ENCODE assay signal across 23 cellular contexts in the genomic region with DNA sequence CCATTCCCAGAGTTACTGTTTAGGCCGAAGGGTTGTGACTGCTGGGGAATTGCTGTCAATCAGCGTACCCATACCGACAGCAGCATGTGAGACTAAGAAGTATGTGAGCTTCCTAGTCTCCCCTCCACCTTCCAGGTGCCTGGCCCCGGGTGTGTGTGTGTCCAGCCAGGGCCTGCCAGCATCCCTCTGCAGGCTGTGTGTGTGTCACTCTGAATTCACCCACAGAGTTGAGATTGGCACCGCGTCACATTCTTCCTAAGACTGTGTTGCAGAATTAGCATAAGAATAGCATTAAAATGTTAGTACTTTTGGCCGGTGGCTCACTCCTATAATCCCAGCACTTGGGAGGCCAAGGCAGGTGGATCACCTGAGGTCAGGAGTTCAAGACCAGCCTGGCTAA.
"Had no signal": no experiment of that assay in that cellular context is flagged by ENCODE, and none has a peak within 500 bp of the region (broad histone marks: within the 10 kb centered on the region; RNA-seq: fewer than 3 reads in every experiment).

No MANE protein-coding gene starts in this region.

- H3K27me3 Mint-ChIP-seq: dendritic cell treated with granulocyte-macrophage colony-stimulating factor and Interleukin-4, amounts not matched to agents 40 ng/mL and 50 ng/mL, for 4 days; progenitor cell of endocrine pancreas; stimulated activated naive B cell treated with anti-CD40 and anti-IgM and Interleukin-4, amounts not matched to agents 10 μg/mL and 1 μg/mL and 100 μg/mL, for 72 hours; stimulated activated naive CD8-positive, alpha-beta T cell treated with anti-CD3 and anti-CD28 coated beads, Interleukin-15, Interleukin-2, amounts not matched to agents 100 ng/mL and 50 ng/mL, for 24 hours had no signal

- DNase-seq: colonic mucosa; effector CD8-positive, alpha-beta T cell; foreskin keratinocyte; hypothalamus; immature natural killer cell; islet precursor cell; left ventricle myocardium superior; lower lobe of right lung; natural killer cell; pancreas; right lobe of liver; small intestine; stimulated activated CD4-positive, alpha-beta T cell treated with anti-CD3 and anti-CD28 coated beads, Interleukin-15, amount 100 ng/mL, for 24 hours; stimulated activated CD4-positive, alpha-beta T cell treated with anti-CD3 and anti-CD28 coated beads, Interleukin-2, amount 100 ng/mL, for 48 hours; stimulated activated naive B cell treated with anti-CD40 and anti-IgM and Interleukin-4, amounts not matched to agents 10 μg/mL and 1 μg/mL and 100 μg/mL, for 72 hours; upper lobe of left lung had no signal

- H3K4me3 Mint-ChIP-seq: dendritic cell treated with granulocyte-macrophage colony-stimulating factor and Interleukin-4, amounts not matched to agents 40 ng/mL and 50 ng/mL, for 4 days; immature natural killer cell; natural killer cell; stimulated activated naive B cell treated with anti-CD40 and anti-IgM and Interleukin-4, amounts not matched to agents 10 μg/mL and 1 μg/mL and 100 μg/mL, for 72 hours; stimulated activated naive CD8-positive, alpha-beta T cell treated with anti-CD3 and anti-CD28 coated beads, Interleukin-15, Interleukin-2, amounts not matched to agents 100 ng/mL and 50 ng/mL, for 24 hours had no signal

- H3K4me3 ChIP-seq: colonic mucosa, esophagus muscularis mucosa, lower lobe of right lung, pancreas, right lobe of liver, thoracic aorta, tibial nerve, upper lobe of left lung had no signal

- H3K27me3 ChIP-seq: colonic mucosa, esophagus muscularis mucosa, foreskin keratinocyte, neutrophil, pancreas, right lobe of liver, tibial nerve, upper lobe of left lung had no signal

- H3K9me3 ChIP-seq: colonic mucosa, esophagus muscularis mucosa, lower lobe of right lung, neutrophil, pancreas, right lobe of liver, thoracic aorta, tibial nerve, upper lobe of left lung had no signal

- H3K27ac ChIP-seq: colonic mucosa, esophagus muscularis mucosa, foreskin keratinocyte, lower lobe of right lung, neutrophil, pancreas, right lobe of liver, thoracic aorta, tibial nerve, upper lobe of left lung had no signal

- H3K27ac Mint-ChIP-seq: dendritic cell treated with granulocyte-macrophage colony-stimulating factor and Interleukin-4, amounts not matched to agents 40 ng/mL and 50 ng/mL, for 4 days; immature natural killer cell; natural killer cell; progenitor cell of endocrine pancreas; stimulated activated naive B cell treated with anti-CD40 and anti-IgM and Interleukin-4, amounts not matched to agents 10 μg/mL and 1 μg/mL and 100 μg/mL, for 72 hours; stimulated activated naive CD8-positive, alpha-beta T cell treated with anti-CD3 and anti-CD28 coated beads, Interleukin-15, Interleukin-2, amounts not matched to agents 100 ng/mL and 50 ng/mL, for 24 hours had no signal

- H3K4me1 ChIP-seq: colonic mucosa, esophagus muscularis mucosa, foreskin keratinocyte, lower lobe of right lung, pancreas, upper lobe of left lung had no signal

- H3K4me1 Mint-ChIP-seq: immature natural killer cell; stimulated activated naive B cell treated with anti-CD40 and anti-IgM and Interleukin-4, amounts not matched to agents 10 μg/mL and 1 μg/mL and 100 μg/mL, for 72 hours had no signal

- ATAC-seq: foreskin keratinocyte; left ventricle myocardium superior; lower lobe of right lung; natural killer cell; pancreas; right lobe of liver; stimulated activated naive B cell treated with anti-CD40 and anti-IgM and Interleukin-4, amounts not matched to agents 10 μg/mL and 1 μg/mL and 100 μg/mL, for 72 hours had no signal

- H3K9me3 Mint-ChIP-seq: dendritic cell treated with granulocyte-macrophage colony-stimulating factor and Interleukin-4, amounts not matched to agents 40 ng/mL and 50 ng/mL, for 4 days; immature natural killer cell; natural killer cell; stimulated activated naive B cell treated with anti-CD40 and anti-IgM and Interleukin-4, amounts not matched to agents 10 μg/mL and 1 μg/mL and 100 μg/mL, for 72 hours; stimulated activated naive CD8-positive, alpha-beta T cell treated with anti-CD3 and anti-CD28 coated beads, Interleukin-15, Interleukin-2, amounts not matched to agents 100 ng/mL and 50 ng/mL, for 24 hours had no signal
